8 cellular contexts compared by ENCODE assay signal in the genomic region with DNA sequence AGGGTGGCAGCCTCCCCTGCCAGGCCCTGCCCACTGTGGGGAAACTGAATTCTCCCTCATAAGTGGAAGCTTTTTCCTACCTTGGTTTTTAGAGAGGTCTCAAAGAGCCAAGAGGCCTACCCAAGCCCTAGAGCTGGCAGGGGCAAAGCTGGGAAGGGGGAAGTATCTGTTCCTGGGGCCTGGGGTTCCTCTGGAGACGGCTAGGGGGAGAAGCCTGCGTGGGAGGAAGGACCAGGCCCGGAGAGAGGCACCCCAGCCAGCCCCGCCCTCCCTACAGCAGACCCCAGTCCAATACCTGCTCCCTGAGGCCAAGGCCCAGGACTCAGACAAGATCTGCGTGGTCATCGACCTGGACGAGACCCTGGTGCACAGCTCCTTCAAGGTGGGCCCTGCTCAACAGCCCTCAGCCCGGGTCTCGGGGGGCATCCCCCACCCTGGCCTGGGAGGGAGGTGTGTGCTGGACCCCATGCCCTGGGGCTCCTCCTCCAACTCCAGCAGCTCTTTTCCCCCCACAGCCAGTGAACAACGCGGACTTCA. TPM values are rescaled to one million over a fixed set of nuclear protein-coding genes. Genes with fewer than 3 reads are reported as not detected.
DNase-seq lines count a peak whose midpoint lies in the region; ATAC-seq and TF ChIP-seq lines count a peak whose summit lies in the region.
"Had no signal": no experiment of that assay in that cellular context is flagged by ENCODE, and none has a peak within 500 bp of the region (broad histone marks: within the 10 kb centered on the region; RNA-seq: fewer than 3 reads in every experiment).

No MANE protein-coding gene starts in this region.

- H3K36me3 Mint-ChIP-seq in activated T-helper 2 cell treated with anti-CD3 and anti-CD28 coated beads, Interferon-gamma antibody, Interleukin-2, Interleukin-4, amounts not matched to agents 10 μg/mL and 5 μg/mL and 100 μg/mL, durations not matched to agents 14 hours and 24 hours and 36 hours (ENCODE audit: low read depth), result peaks cover 47% of the 10 kb centered on the region

- peaks cover 39% of the 10 kb centered on the region for H3K4me1 Mint-ChIP-seq in activated T-helper 2 cell treated with anti-CD3 and anti-CD28 coated beads, Interferon-gamma antibody, Interleukin-2, Interleukin-4, amounts not matched to agents 10 μg/mL and 5 μg/mL and 100 μg/mL, durations not matched to agents 14 hours and 24 hours and 36 hours (ENCODE audit: low read depth)

- ATAC-seq in HG03342 (IDR thresholded peaks at IDR 0.05; ENCODE audit: unreplicated experiment) (no peak), GM21526 (IDR thresholded peaks at IDR 0.05; ENCODE audit: low FRiP score, unreplicated experiment) (no peak)

- H3K4me3 Mint-ChIP-seq in activated T-helper 2 cell treated with anti-CD3 and anti-CD28 coated beads, Interferon-gamma antibody, Interleukin-2, Interleukin-4, amounts not matched to agents 10 μg/mL and 5 μg/mL and 100 μg/mL, durations not matched to agents 14 hours and 24 hours and 36 hours (ENCODE audit: low read depth), result peak overlapping the region; percentile 93

- H3K27ac ChIP-seq in HL-60 (replicated peaks) (peak overlapping the region; percentile 99), layer of hippocampus (ENCODE audit: low read depth, low read length) (peak overlapping the region; percentile 38), substantia nigra (ENCODE audit: low read depth, low read length, poor library complexity, severe bottlenecking) (peak overlapping the region; percentile 95)

- in situ Hi-C loops in GM13977 (cut with MboI; ENCODE audit: low pct_unique_long_range_greater_than_20kb, low sequenced_read_pairs, unreplicated experiment), result loop anchor here (10.0 to 25.0 kb wide), 2 partner anchors 243 to 435 kb away; a partner anchor contains a TSS

- no peak for TF ChIP-seq CTCF in HL-60 (IDR thresholded peaks at IDR 0.05; ENCODE audit: insufficient read depth, low read length)
- no peak for TF ChIP-seq CTCF in GM13977 (IDR thresholded peaks at IDR 0.05; ENCODE audit: extremely low read depth, insufficient read depth, missing control alignments)

- DNase-seq in HL-60 (ENCODE audit: low read depth in 1 of 2, low spot score in 1 of 2) (peak in 1 of 2 experiments; percentile 69), substantia nigra (lab: John Stamatoyannopoulos, UW) (no peak), GM13977 (ENCODE audit: low spot score) (no peak)
- DNase-seq in activated T-helper 2 cell treated with anti-CD3 and anti-CD28 coated beads, Interferon-gamma antibody, Interleukin-2, Interleukin-4, amounts not matched to agents 10 μg/mL and 5 μg/mL and 100 μg/mL, durations not matched to agents 14 hours and 24 hours and 36 hours (ENCODE audit: low spot score), result no peak
- DNase-seq: NCI-H526 had no signal

- intact Hi-C loops in activated T-helper 2 cell treated with anti-CD3 and anti-CD28 coated beads, Interferon-gamma antibody, Interleukin-2, Interleukin-4, amounts not matched to agents 10 μg/mL and 5 μg/mL and 100 μg/mL, durations not matched to agents 14 hours and 24 hours and 36 hours (cut with micrococcal nuclease), result loop anchor here (10.0 kb wide), 1 partner anchor 853 kb away; a partner anchor contains a TSS

- H3K4me3 ChIP-seq in HL-60 (replicated peaks; ENCODE audit: insufficient read depth, low read length), result peak overlapping the region; percentile 79

- no peaks in the 10 kb centered on the region for H3K9me3 Mint-ChIP-seq in activated T-helper 2 cell treated with anti-CD3 and anti-CD28 coated beads, Interferon-gamma antibody, Interleukin-2, Interleukin-4, amounts not matched to agents 10 μg/mL and 5 μg/mL and 100 μg/mL, durations not matched to agents 14 hours and 24 hours and 36 hours

- H3K27me3 ChIP-seq in HL-60 (ENCODE audit: insufficient read depth, poor library complexity, severe bottlenecking) (no peaks in the 10 kb centered on the region), layer of hippocampus (ENCODE audit: control insufficient read depth, insufficient read depth, low read length) (no peaks in the 10 kb centered on the region)

- H3K27ac Mint-ChIP-seq in activated T-helper 2 cell treated with anti-CD3 and anti-CD28 coated beads, Interferon-gamma antibody, Interleukin-2, Interleukin-4, amounts not matched to agents 10 μg/mL and 5 μg/mL and 100 μg/mL, durations not matched to agents 14 hours and 24 hours and 36 hours, result no peak overlapping the region

- no peaks in the 10 kb centered on the region for H3K27me3 Mint-ChIP-seq in activated T-helper 2 cell treated with anti-CD3 and anti-CD28 coated beads, Interferon-gamma antibody, Interleukin-2, Interleukin-4, amounts not matched to agents 10 μg/mL and 5 μg/mL and 100 μg/mL, durations not matched to agents 14 hours and 24 hours and 36 hours (ENCODE audit: low read depth)

RNA-seq across cellular contexts. Expression of a gene that starts 2.2 kb away (rescaled TPM):
- total RNA-seq in activated T-helper 2 cell treated with anti-CD3 and anti-CD28 coated beads, Interferon-gamma antibody, Interleukin-2, Interleukin-4, amounts not matched to agents 10 μg/mL and 5 μg/mL and 100 μg/mL, durations not matched to agents 14 hours and 24 hours and 36 hours, result 114 and 115 TPM in 2 replicates

RNA-seq across cellular contexts. Expression of a gene that starts 17.0 kb away (rescaled TPM):
- total RNA-seq in activated T-helper 2 cell treated with anti-CD3 and anti-CD28 coated beads, Interferon-gamma antibody, Interleukin-2, Interleukin-4, amounts not matched to agents 10 μg/mL and 5 μg/mL and 100 μg/mL, durations not matched to agents 14 hours and 24 hours and 36 hours, result not detected in 2 replicates

RNA-seq across cellular contexts. Expression of a gene that starts 19.8 kb away (rescaled TPM):
- 0.18 and 0.21 TPM in 2 replicates for total RNA-seq in activated T-helper 2 cell treated with anti-CD3 and anti-CD28 coated beads, Interferon-gamma antibody, Interleukin-2, Interleukin-4, amounts not matched to agents 10 μg/mL and 5 μg/mL and 100 μg/mL, durations not matched to agents 14 hours and 24 hours and 36 hours

RNA-seq across cellular contexts. Expression of a gene that starts 45.2 kb away (rescaled TPM):
- total RNA-seq in activated T-helper 2 cell treated with anti-CD3 and anti-CD28 coated beads, Interferon-gamma antibody, Interleukin-2, Interleukin-4, amounts not matched to agents 10 μg/mL and 5 μg/mL and 100 μg/mL, durations not matched to agents 14 hours and 24 hours and 36 hours, result not detected in 2 replicates

Comparison
In these comparisons a context has a peak if more than half of its experiments do, and no peak if none do; other contexts are left out.
1. H3K27ac ChIP-seq: peak in every context shown above with its lines; median percentile 99 in HL-60; 95 in substantia nigra; 38 in layer of hippocampus.